ENCODE assay signal across 8 cellular contexts in the genomic region with DNA sequence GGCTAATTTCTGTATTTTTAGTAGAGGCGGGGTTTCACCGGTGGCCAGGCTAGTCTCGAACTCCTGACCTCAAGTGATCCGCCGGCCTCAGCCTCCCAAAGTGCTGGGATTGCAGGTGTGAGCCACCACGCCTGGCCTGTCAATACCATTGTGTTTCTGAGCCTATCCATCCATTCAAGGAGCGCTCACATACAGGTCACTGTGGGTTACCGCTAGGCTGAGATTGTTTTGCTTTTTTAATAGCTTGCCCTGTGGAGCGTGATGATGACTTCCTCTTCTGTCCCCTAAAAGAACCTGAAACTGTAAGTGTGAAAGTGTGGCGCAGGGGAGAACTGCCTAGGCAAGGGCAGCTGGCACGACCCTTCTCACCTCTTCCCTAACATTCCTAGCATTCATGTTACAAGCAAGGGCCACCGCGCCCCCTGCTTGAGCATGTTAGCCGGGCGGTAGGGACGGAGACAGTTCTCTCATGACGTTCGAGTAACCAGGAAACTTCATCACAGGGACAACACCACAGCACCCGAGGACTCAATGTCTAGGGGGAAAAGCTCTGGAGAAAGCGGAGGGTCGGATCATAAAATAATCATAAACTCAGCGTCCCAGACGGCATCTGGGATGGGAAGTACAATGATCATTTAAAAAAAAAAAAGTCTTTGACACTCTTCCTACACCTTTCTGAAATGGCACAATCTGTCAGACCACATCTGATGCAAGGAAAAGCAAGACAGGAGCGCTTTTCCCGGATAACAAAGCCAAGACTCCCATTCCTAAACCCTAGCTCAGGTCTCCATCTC. TPM values are rescaled to one million over a fixed set of nuclear protein-coding genes. Genes with fewer than 3 reads are reported as not detected.
DNase-seq lines count a peak whose midpoint lies in the region; ATAC-seq and TF ChIP-seq lines count a peak whose summit lies in the region.

No MANE protein-coding gene starts in this region.

- peaks cover 0 to 21% of the 10 kb centered on the region in 2 donors for H3K36me3 Mint-ChIP-seq in activated naive CD4-positive, alpha-beta T cell treated with anti-CD3 and anti-CD28 coated beads, Interleukin-2, amount 50 U/mL, for 72 hours

- H3K27ac ChIP-seq in testis, result no peak overlapping the region

- ATAC-seq in GM19351 (IDR thresholded peaks at IDR 0.05; ENCODE audit: unreplicated experiment), result peak; percentile 64
- ATAC-seq in HG03342 (IDR thresholded peaks at IDR 0.05; ENCODE audit: unreplicated experiment), result peak; percentile 68
- peak in 1 of 2 donors; percentile 32 for ATAC-seq in activated naive CD4-positive, alpha-beta T cell treated with anti-CD3 and anti-CD28 coated beads, Interleukin-2, amount 50 U/mL, for 72 hours

- H3K36me3 ChIP-seq in GM06990 (ENCODE audit: control insufficient read depth, insufficient read depth, low read length) (peaks cover 6% of the 10 kb centered on the region), kidney epithelial cell (ENCODE audit: control insufficient read depth, insufficient read depth, low read length) (no peaks in the 10 kb centered on the region), testis (ENCODE audit: low read depth, missing control alignments) (no peaks in the 10 kb centered on the region)

- no peaks in the 10 kb centered on the region for H3K9me3 ChIP-seq in testis

- peak; percentile 80 for DNase-seq in GM06990 (ENCODE audit: extremely low read depth, insufficient read length)
- no peak for DNase-seq in activated naive CD4-positive, alpha-beta T cell treated with anti-CD3 and anti-CD28 coated beads, Interleukin-2, amount 50 U/mL, for 72 hours (ENCODE audit: low spot score in 2 of 2)
- DNase-seq in kidney epithelial cell (ENCODE audit: low read depth), result no peak
- DNase-seq in testis, result no peak
- DNase-seq in cerebellar nuclear complex (lab: John Stamatoyannopoulos, UW), result no peak
- no peak for DNase-seq in NCI-H2227 (lab: John Stamatoyannopoulos, UW; ENCODE audit: unreplicated experiment)

- TF ChIP-seq POLR2A in testis (IDR thresholded peaks at IDR 0.05), result no peak

- no peaks in the 10 kb centered on the region for H3K9me3 Mint-ChIP-seq in activated naive CD4-positive, alpha-beta T cell treated with anti-CD3 and anti-CD28 coated beads, Interleukin-2, amount 50 U/mL, for 72 hours

- intact Hi-C loops in testis (cut with DNase I; ENCODE audit: low total_unique reads), result no loop called here

- no peaks in the 10 kb centered on the region for H3K27me3 ChIP-seq in GM06990 (replicated peaks; ENCODE audit: control insufficient read depth, insufficient read depth, low read length)
- no peaks in the 10 kb centered on the region for H3K27me3 ChIP-seq in kidney epithelial cell (ENCODE audit: control insufficient read depth, insufficient read depth, low read length)
- no peaks in the 10 kb centered on the region for H3K27me3 ChIP-seq in testis

- peak overlapping the region; percentile 69 for H3K4me3 ChIP-seq in GM06990 (replicated peaks; ENCODE audit: low read depth, low read length)
- H3K4me3 ChIP-seq in kidney epithelial cell (ENCODE audit: low read depth, low read length), result peak overlapping the region; percentile 53
- peak overlapping the region; percentile 49 to 62 for H3K4me3 ChIP-seq in testis

- 37 to 39% methylated on average over 25 of the region's 25 CpGs for WGBS in testis, 2 donors

- TF ChIP-seq CTCF in GM06990 (IDR thresholded peaks at IDR 0.05; ENCODE audit: insufficient read depth, low read length, poor library complexity, severe bottlenecking) (peak; percentile 18), kidney epithelial cell (IDR thresholded peaks at IDR 0.05; ENCODE audit: insufficient read depth, low read length, poor library complexity, severe bottlenecking) (no peak), testis (IDR thresholded peaks at IDR 0.05) (no peak)

- peak overlapping the region; percentile 83 to 95 for H3K27ac Mint-ChIP-seq in activated naive CD4-positive, alpha-beta T cell treated with anti-CD3 and anti-CD28 coated beads, Interleukin-2, amount 50 U/mL, for 72 hours

- H3K4me1 ChIP-seq in testis, result no peaks in the 10 kb centered on the region

RNA-seq across cellular contexts. Expression of gene LAMP3, which starts 0.8 kb away (rescaled TPM):
- 10 to 100 TPM in 1 of 2 donors, 1 to 10 TPM in 1; 6.9 to 16.7 TPM for total RNA-seq in activated naive CD4-positive, alpha-beta T cell treated with anti-CD3 and anti-CD28 coated beads, Interleukin-2, amount 50 U/mL, for 72 hours
- total RNA-seq in kidney epithelial cell (29.3 and 31.6 TPM in 2 replicates), testis (10 to 100 TPM; 10.1 to 16.3 TPM)
- 52.6 TPM for polyA plus RNA-seq in testis (ENCODE audit: insufficient read depth, low read depth, low replicate concordance)
